In the genomic region with DNA sequence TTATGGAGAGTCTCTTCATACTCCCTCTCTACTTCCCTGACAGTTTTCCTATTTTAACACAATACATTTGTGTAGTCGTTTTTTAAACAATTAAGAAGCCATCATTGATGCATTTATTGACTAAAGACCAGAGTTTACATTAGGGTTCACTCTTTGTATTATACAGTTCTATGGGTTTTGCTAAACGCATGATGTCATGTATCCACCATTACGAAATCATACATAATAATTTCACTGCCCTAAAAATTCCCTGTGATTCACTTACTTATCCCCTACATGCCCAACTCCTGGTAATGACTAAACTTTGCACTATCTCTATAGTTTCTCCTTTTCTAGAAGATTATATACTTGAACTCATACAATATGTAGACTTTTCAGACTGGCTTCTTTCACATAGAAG, we compare ENCODE assay signal across 9 cellular contexts.
"Had no signal": no experiment of that assay in that cellular context is flagged by ENCODE, and none has a peak within 500 bp of the region (broad histone marks: within the 10 kb centered on the region; RNA-seq: fewer than 3 reads in every experiment).

No MANE protein-coding gene starts in this region.

- H3K9ac ChIP-seq: GM23248 had no signal

- H3K9me3 ChIP-seq: HAP-1 had no signal

- H3K4me1 ChIP-seq: HAP-1 had no signal

- DNase-seq: GM23248, GOT3, H7, HFFc6, KBM-7 had no signal

- H3K36me3 ChIP-seq: HAP-1 had no signal

- H2AFZ ChIP-seq: GM23248 had no signal

- H3K4me3 ChIP-seq: GM23248, HAP-1 had no signal

- FAIRE-seq: HTR-8/SVneo had no signal

- ATAC-seq: HCT116 had no signal

- H3K27ac ChIP-seq: GM23248, HL-60 had no signal
